ENCODE assay signal across 8 cellular contexts in the genomic region with DNA sequence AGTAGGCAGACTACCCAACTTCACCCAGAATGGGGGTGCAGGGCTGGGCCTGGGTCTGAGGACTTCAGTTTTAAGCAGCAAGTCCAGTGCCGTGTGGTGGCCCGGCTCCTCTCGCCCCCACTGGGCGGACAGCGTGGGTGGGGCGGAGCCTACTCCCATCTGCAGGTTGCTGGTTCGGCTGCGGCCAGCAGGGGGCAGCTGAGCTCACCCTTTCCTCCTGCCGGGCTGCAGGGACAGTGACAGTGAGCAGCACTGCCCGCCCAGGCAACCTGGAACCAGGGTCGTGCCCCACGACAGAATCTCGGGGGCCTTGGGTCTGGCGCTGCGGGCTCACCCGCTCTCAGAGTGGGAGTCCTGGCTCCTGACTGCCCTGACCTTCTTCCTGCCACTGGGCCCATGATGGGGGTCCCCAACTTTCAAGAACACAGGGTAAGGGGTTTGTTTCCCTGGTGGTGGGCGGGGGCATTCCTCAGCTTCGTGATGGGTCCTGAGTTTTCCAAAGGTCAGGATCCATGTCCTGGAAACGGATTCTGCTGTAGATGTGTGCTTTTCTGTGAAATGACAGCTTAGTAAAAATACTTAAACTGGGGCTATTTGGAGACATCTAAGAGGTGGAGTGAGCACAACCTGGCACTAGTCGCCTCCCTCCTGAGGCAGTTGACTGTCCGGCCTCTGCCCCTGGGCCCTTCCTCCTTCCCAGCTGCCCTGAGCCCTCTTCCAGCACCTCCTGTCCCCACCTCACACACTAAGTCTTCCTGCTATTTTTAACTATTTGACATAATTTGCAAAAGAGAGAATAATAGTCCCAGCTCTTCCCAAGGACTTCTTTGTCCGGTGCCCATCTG.
DNase-seq lines count a peak whose midpoint lies in the region; ATAC-seq and TF ChIP-seq lines count a peak whose summit lies in the region.

No MANE protein-coding gene starts in this region.

- H3K4me1 ChIP-seq in HEK293 (ENCODE audit: control insufficient read depth, insufficient read depth, low read length) = peaks cover 6% of the 10 kb centered on the region

- H3K27ac ChIP-seq in HEK293 (ENCODE audit: extremely low read depth, low read depth, low read length) = no peak overlapping the region

- H3K4me3 ChIP-seq in HEK293 (ENCODE audit: low read depth, low read length) = no peak overlapping the region

- TF ChIP-seq CTCF in HEK293 (tag by site-specific recombination; IDR thresholded peaks at IDR 0.05) = peak; percentile 95

- ATAC-seq in GM18519 (IDR thresholded peaks at IDR 0.05; ENCODE audit: low FRiP score, unreplicated experiment) = no peak

- POLR2A ChIA-PET in HEK293 (lab: Yijun Ruan, JAX) = interaction anchor here (0.6 to 16.9 kb wide), 6 partner anchors 26 to 100 kb away, joined by 3 to 1129 read pairs (median 6); partner anchors contain the start of genes MALAT1 and SLC25A45

- no peaks in the 10 kb centered on the region for H3K9me3 ChIP-seq in HEK293 (ENCODE audit: control insufficient read depth, insufficient read depth, low read depth, low read length)

- CTCF ChIA-PET in HEK293 (lab: Yijun Ruan, JAX) = interaction anchor here (0.5 to 3.9 kb wide), 47 partner anchors 7 to 255 kb away, joined by 3 to 36 read pairs (median 5); partner anchors contain the start of genes FAM89B, FRMD8 and MALAT1

- H3K36me3 ChIP-seq in HEK293 (ENCODE audit: control insufficient read depth in 2 of 2, insufficient read depth in 1 of 2, low read length in 2 of 2) = peaks cover 0 to 7% of the 10 kb centered on the region in 2 experiments; a peak in 1 of 3 replicates

- DNase-seq in EL (peak; percentile 81), NCI-H2171 (lab: John Stamatoyannopoulos, UW) (peak; percentile 60), kidney tubule cell (ENCODE audit: low spot score) (peak; percentile 85)
- DNase-seq in activated CD4-positive, CD25-positive, alpha-beta regulatory T cell treated with anti-CD3 and anti-CD28 coated beads, Interleukin-2, amount 50 U/mL, for 16 hours (ENCODE audit: low read depth, low spot score) = peak; percentile 86
- peak; percentile 87 for DNase-seq in central memory CD4-positive, alpha-beta T cell
- DNase-seq in stimulated activated CD4-positive, alpha-beta T cell treated with anti-CD3 and anti-CD28 coated beads, Interleukin-1b, Interleukin-23, amount 100 ng/mL, for 1 hour (ENCODE audit: low read depth in 2 of 2) = peak; percentile 81 to 86

TF ChIP-seq in HEK293, 187 proteins besides CTCF, POLR2A, EP300 and RAD21 (continues in another document):
- peak; percentile 19; the same call in 1 of the 2 replicates for TF ChIP-seq KLF9 (tag by site-specific recombination; IDR thresholded peaks at IDR 0.05; ENCODE audit: low read depth)
- TF ChIP-seq BCL11A (tag by site-specific recombination; IDR thresholded peaks at IDR 0.05; ENCODE audit: low read depth) = peak; percentile 52; the same call in 1 of the 2 replicates
- no peak for TF ChIP-seq ZNF404 (tag by site-specific recombination; IDR thresholded peaks at IDR 0.05)
- no peak for TF ChIP-seq ZNF747 (tag by site-specific recombination; IDR thresholded peaks at IDR 0.05)
- TF ChIP-seq, protein P1, sequence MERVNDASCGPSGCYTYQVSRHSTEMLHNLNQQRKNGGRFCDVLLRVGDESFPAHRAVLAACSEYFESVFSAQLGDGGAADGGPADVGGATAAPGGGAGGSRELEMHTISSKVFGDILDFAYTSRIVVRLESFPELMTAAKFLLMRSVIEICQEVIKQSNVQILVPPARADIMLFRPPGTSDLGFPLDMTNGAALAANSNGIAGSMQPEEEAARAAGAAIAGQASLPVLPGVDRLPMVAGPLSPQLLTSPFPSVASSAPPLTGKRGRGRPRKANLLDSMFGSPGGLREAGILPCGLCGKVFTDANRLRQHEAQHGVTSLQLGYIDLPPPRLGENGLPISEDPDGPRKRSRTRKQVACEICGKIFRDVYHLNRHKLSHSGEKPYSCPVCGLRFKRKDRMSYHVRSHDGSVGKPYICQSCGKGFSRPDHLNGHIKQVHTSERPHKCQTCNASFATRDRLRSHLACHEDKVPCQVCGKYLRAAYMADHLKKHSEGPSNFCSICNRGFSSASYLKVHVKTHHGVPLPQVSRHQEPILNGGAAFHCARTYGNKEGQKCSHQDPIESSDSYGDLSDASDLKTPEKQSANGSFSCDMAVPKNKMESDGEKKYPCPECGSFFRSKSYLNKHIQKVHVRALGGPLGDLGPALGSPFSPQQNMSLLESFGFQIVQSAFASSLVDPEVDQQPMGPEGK (tag by site-specific recombination; IDR thresholded peaks at IDR 0.05) = peak; percentile 84
- peak; percentile 59; the same call in 1 of the 2 replicates for TF ChIP-seq PBX3 (CRISPR knock-in tag; IDR thresholded peaks at IDR 0.05)
- TF ChIP-seq GLI2 (tag by site-specific recombination; IDR thresholded peaks at IDR 0.05; ENCODE audit: borderline replicate concordance, low read depth) = no peak
- TF ChIP-seq, protein P2, sequence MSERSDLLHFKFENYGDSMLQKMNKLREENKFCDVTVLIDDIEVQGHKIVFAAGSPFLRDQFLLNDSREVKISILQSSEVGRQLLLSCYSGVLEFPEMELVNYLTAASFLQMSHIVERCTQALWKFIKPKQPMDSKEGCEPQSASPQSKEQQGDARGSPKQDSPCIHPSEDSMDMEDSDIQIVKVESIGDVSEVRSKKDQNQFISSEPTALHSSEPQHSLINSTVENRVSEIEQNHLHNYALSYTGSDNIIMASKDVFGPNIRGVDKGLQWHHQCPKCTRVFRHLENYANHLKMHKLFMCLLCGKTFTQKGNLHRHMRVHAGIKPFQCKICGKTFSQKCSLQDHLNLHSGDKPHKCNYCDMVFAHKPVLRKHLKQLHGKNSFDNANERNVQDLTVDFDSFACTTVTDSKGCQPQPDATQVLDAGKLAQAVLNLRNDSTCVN (tag by site-specific recombination; optimal IDR thresholded peaks at IDR 0.05) = peak; percentile 19
- TF ChIP-seq GLIS2 (tag by site-specific recombination; IDR thresholded peaks at IDR 0.05) = peak; percentile 64
- TF ChIP-seq SCRT2 (tag by site-specific recombination; IDR thresholded peaks at IDR 0.05) = no peak
- TF ChIP-seq ZBTB7A (tag by site-specific recombination; IDR thresholded peaks at IDR 0.05; ENCODE audit: low read depth) = 0 out of 2 replicates have a peak, but pooled peaks have one; percentile 25
- TF ChIP-seq, protein P3, sequence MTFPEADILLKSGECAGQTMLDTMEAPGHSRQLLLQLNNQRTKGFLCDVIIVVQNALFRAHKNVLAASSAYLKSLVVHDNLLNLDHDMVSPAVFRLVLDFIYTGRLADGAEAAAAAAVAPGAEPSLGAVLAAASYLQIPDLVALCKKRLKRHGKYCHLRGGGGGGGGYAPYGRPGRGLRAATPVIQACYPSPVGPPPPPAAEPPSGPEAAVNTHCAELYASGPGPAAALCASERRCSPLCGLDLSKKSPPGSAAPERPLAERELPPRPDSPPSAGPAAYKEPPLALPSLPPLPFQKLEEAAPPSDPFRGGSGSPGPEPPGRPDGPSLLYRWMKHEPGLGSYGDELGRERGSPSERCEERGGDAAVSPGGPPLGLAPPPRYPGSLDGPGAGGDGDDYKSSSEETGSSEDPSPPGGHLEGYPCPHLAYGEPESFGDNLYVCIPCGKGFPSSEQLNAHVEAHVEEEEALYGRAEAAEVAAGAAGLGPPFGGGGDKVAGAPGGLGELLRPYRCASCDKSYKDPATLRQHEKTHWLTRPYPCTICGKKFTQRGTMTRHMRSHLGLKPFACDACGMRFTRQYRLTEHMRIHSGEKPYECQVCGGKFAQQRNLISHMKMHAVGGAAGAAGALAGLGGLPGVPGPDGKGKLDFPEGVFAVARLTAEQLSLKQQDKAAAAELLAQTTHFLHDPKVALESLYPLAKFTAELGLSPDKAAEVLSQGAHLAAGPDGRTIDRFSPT (tag by site-specific recombination; IDR thresholded peaks at IDR 0.05) = peak; percentile 92
- no peak for TF ChIP-seq ZNF560 (tag by site-specific recombination; IDR thresholded peaks at IDR 0.05; ENCODE audit: borderline replicate concordance)
- TF ChIP-seq ZNF501 (tag by site-specific recombination; IDR thresholded peaks at IDR 0.05) = 0 out of 2 replicates have a peak, but pooled peaks have one; percentile 24
- TF ChIP-seq MZF1 (tag by site-specific recombination; IDR thresholded peaks at IDR 0.05; ENCODE audit: borderline replicate concordance) = no peak
- TF ChIP-seq ZNF202 (tag by site-specific recombination; IDR thresholded peaks at IDR 0.05; ENCODE audit: borderline replicate concordance) = no peak
- TF ChIP-seq TRIM28 (IDR thresholded peaks at IDR 0.05; ENCODE audit: borderline replicate concordance, low read length) = peak; percentile 11; the same call in 1 of the 2 replicates
- TF ChIP-seq ZNF2 (tag by site-specific recombination; IDR thresholded peaks at IDR 0.05) = peak; percentile 81
- 0 out of 2 replicates have a peak, but pooled peaks have one; percentile 26 for TF ChIP-seq ZNF660 (tag by site-specific recombination; IDR thresholded peaks at IDR 0.05)
- peak; percentile 86 for TF ChIP-seq EGR2 (tag by site-specific recombination; IDR thresholded peaks at IDR 0.05; ENCODE audit: low read depth)
- TF ChIP-seq ZIC2 (tag by site-specific recombination; IDR thresholded peaks at IDR 0.05) = peak; percentile 60; the same call in 1 of the 2 replicates
- 0 out of 2 replicates have a peak, but pooled peaks have one; percentile 11 for TF ChIP-seq ZNF629 (tag by site-specific recombination; IDR thresholded peaks at IDR 0.05)
- TF ChIP-seq ZNF654 (tag by site-specific recombination; IDR thresholded peaks at IDR 0.05; ENCODE audit: low read depth) = peak; percentile 54
- TF ChIP-seq ZBTB20 (tag by site-specific recombination; IDR thresholded peaks at IDR 0.05) = 0 out of 2 replicates have a peak, but pooled peaks have one; percentile 14
